ENCODE assay signal across 26 cellular contexts in the genomic region with DNA sequence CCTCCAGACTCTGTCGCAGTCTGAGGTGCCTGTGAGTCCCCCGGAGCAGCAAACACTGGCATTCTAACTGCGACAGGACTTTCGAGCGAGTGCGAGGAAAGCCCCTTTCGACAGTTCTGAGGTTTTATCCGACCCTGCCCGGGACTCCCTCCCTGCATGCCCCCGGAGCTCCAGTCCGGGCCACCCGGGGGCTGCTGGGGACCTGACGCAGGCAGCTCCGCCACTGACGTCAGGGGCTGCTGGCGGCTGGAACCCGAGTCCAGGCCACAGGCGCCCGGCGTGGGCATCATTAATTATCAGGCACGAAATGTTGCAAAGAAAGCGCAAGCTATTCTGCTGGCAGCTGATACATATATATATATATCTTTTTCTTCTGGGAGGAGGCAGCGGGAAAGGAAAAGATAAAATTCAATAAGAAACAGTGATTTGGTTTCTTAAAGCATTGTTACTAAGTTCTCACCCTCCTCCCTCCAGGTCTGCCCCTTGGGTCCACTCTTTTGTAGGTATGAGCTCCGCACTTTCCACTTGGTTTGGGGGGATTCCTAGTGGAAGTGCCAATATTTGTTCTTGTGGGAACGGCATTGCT. TPM values are rescaled to one million over a fixed set of nuclear protein-coding genes. Genes with fewer than 3 reads are reported as not detected.
DNase-seq lines count a peak whose midpoint lies in the region; ATAC-seq, FAIRE-seq and TF ChIP-seq lines count a peak whose summit lies in the region.
"Had no signal": no experiment of that assay in that cellular context is flagged by ENCODE, and none has a peak within 500 bp of the region (broad histone marks: within the 10 kb centered on the region; RNA-seq: fewer than 3 reads in every experiment).

No MANE protein-coding gene starts in this region.

- H3K27me3 ChIP-seq in astrocyte (ENCODE audit: insufficient read depth, low read length): peaks cover 39% of the 10 kb centered on the region
- peaks cover 99% of the 10 kb centered on the region for H3K27me3 ChIP-seq in endodermal cell (ENCODE audit: control insufficient read depth, insufficient read depth, low read length, poor library complexity, severe bottlenecking)
- H3K27me3 ChIP-seq in mesendoderm (ENCODE audit: insufficient read depth, low read length, poor library complexity): peaks cover 52% of the 10 kb centered on the region
- peaks cover 0 to 49% of the 10 kb centered on the region in 2 donors for H3K27me3 ChIP-seq in body of pancreas
- peaks cover 23 to 88% of the 10 kb centered on the region in 2 donors for H3K27me3 ChIP-seq in uterus

- no peak overlapping the region for H3K23ac ChIP-seq in mesendoderm (ENCODE audit: low read length)

- H2AK5ac ChIP-seq in mesendoderm (ENCODE audit: low read length): no peak overlapping the region

- H4K5ac ChIP-seq in mesendoderm (ENCODE audit: low read length): no peak overlapping the region

- no peak overlapping the region for H2BK15ac ChIP-seq in mesendoderm (replicated peaks; ENCODE audit: low read depth)

- no peaks in the 10 kb centered on the region for H3K9me3 ChIP-seq in astrocyte (ENCODE audit: insufficient read depth, low read depth, low read length)
- H3K9me3 ChIP-seq in endodermal cell (ENCODE audit: control insufficient read depth, low read length): no peaks in the 10 kb centered on the region
- H3K9me3 ChIP-seq in body of pancreas: no peaks in the 10 kb centered on the region
- no peaks in the 10 kb centered on the region for H3K9me3 ChIP-seq in uterus
- H3K9me3 ChIP-seq: esophagus muscularis mucosa, Peyer's patch, prostate gland had no signal

- 0 to 2% methylated on average over 3 to 23 of the region's 25 CpGs for WGBS in endodermal cell (ENCODE audit: insufficient coverage in 1 of 2, insufficient read length in 1 of 2), 2 experiments
- WGBS in mesendoderm (ENCODE audit: extremely low coverage, insufficient coverage, low lambda C conversion rate): no CpG with 5 or more reads among the region's 25 CpGs
- 8% methylated on average over 16 to 25 of the region's 25 CpGs for WGBS in body of pancreas, 2 donors

- peaks cover 69% of the 10 kb centered on the region for H3K27me3 Mint-ChIP-seq in astrocyte (ENCODE audit: low read depth, unreplicated experiment)
- H3K27me3 Mint-ChIP-seq in endodermal cell (ENCODE audit: insufficient read depth): peaks cover 88% of the 10 kb centered on the region

- H3K4me1 ChIP-seq in astrocyte (ENCODE audit: insufficient read depth, low read length): peaks cover 27% of the 10 kb centered on the region
- H3K4me1 ChIP-seq in endodermal cell (ENCODE audit: control insufficient read depth, insufficient read depth, low read length): no peaks in the 10 kb centered on the region
- peaks cover 10% of the 10 kb centered on the region for H3K4me1 ChIP-seq in mesendoderm (ENCODE audit: control insufficient read depth, low read depth, low read length)
- H3K4me1 ChIP-seq in body of pancreas: peaks cover 5% of the 10 kb centered on the region
- peaks cover 0 to 2% of the 10 kb centered on the region in 2 donors for H3K4me1 ChIP-seq in uterus
- H3K4me1 ChIP-seq: BLaER1 treated with 17β-estradiol and CSF1 and Interleukin-3, amounts not matched to agents 10 nM and 100 nM; prostate gland had no signal

- no peak overlapping the region for H3K56ac ChIP-seq in mesendoderm (ENCODE audit: low read length)

- TF ChIP-seq CTCF in astrocyte (IDR thresholded peaks at IDR 0.05; ENCODE audit: insufficient read depth, low read depth, low read length): no peak
- no peak for TF ChIP-seq CTCF in endodermal cell (conservative IDR thresholded peaks at IDR 0.05)
- no peak for TF ChIP-seq CTCF in body of pancreas (IDR thresholded peaks at IDR 0.05)
- TF ChIP-seq CTCF in uterus (IDR thresholded peaks at IDR 0.05): no peak

- no peaks in the 10 kb centered on the region for H3K36me3 ChIP-seq in astrocyte (ENCODE audit: insufficient read depth, low read length)
- H3K36me3 ChIP-seq in endodermal cell (ENCODE audit: control insufficient read depth, insufficient read depth, low read length): no peaks in the 10 kb centered on the region
- no peaks in the 10 kb centered on the region for H3K36me3 ChIP-seq in mesendoderm (ENCODE audit: control insufficient read depth, insufficient read depth, low read length)
- H3K36me3 ChIP-seq in body of pancreas (replicated peaks in 1 of 2; ENCODE audit: insufficient read depth in 1 of 2, low read depth in 2 of 2): no peaks in the 10 kb centered on the region
- no peaks in the 10 kb centered on the region for H3K36me3 ChIP-seq in uterus
- H3K36me3 ChIP-seq: BLaER1 treated with 17β-estradiol and CSF1 and Interleukin-3, amounts not matched to agents 10 nM and 100 nM; esophagus muscularis mucosa; Peyer's patch; prostate gland had no signal

- H3K4me1 Mint-ChIP-seq in astrocyte (ENCODE audit: low read depth, unreplicated experiment) (peaks cover 4% of the 10 kb centered on the region), endodermal cell (peaks cover 25% of the 10 kb centered on the region)
- H3K4me1 Mint-ChIP-seq: activated CD8-positive, alpha-beta memory T cell treated with anti-CD3 and anti-CD28 coated beads, Interleukin-2, amount 10 ng/mL, durations not matched to agents 7 days and 5 days had no signal

- H3K27ac ChIP-seq in astrocyte (ENCODE audit: low read depth, low read length): peak overlapping the region; percentile 87
- no peak overlapping the region for H3K27ac ChIP-seq in endodermal cell (ENCODE audit: low read depth, low read length)
- no peak overlapping the region for H3K27ac ChIP-seq in mesendoderm (ENCODE audit: low read depth, low read length)
- H3K27ac ChIP-seq in body of pancreas: no peak overlapping the region
- H3K27ac ChIP-seq in uterus: no peak overlapping the region
- H3K27ac ChIP-seq: BLaER1 treated with 17β-estradiol and CSF1 and Interleukin-3, amounts not matched to agents 10 nM and 100 nM; esophagus muscularis mucosa; Peyer's patch; prostate gland; SK-N-MC had no signal

- H3K9ac ChIP-seq in astrocyte (ENCODE audit: low read length) (peak overlapping the region; percentile 77), endodermal cell (ENCODE audit: extremely low read depth, low read length, poor library complexity, severe bottlenecking) (no peak overlapping the region), mesendoderm (ENCODE audit: low read length) (no peak overlapping the region)
- H3K9ac ChIP-seq: BLaER1 treated with 17β-estradiol and CSF1 and Interleukin-3, amounts not matched to agents 10 nM and 100 nM had no signal

- H3K4ac ChIP-seq in mesendoderm (ENCODE audit: low read depth, low read length): no peak overlapping the region

- H2BK5ac ChIP-seq in mesendoderm (ENCODE audit: low read length): no peak overlapping the region

- FAIRE-seq in astrocyte (lab: Jason Lieb, UNC): no peak
- FAIRE-seq: GM12891, islet of Langerhans had no signal

- TF ChIP-seq POLR2A in body of pancreas (IDR thresholded peaks at IDR 0.05): no peak
- no peak for TF ChIP-seq POLR2A in uterus (IDR thresholded peaks at IDR 0.05)

- H3K27ac Mint-ChIP-seq in astrocyte (ENCODE audit: unreplicated experiment): no peak overlapping the region
- no peak overlapping the region for H3K27ac Mint-ChIP-seq in endodermal cell
- H3K27ac Mint-ChIP-seq: activated CD8-positive, alpha-beta memory T cell treated with anti-CD3 and anti-CD28 coated beads, Interleukin-2, amount 10 ng/mL, durations not matched to agents 7 days and 5 days had no signal

- no peak overlapping the region for H4K8ac ChIP-seq in mesendoderm (ENCODE audit: low read depth, low read length)

- peak overlapping the region; percentile 49 for H3K4me3 ChIP-seq in astrocyte (ENCODE audit: insufficient read depth, low read depth, low read length)
- peak overlapping the region; percentile 57 for H3K4me3 ChIP-seq in endodermal cell (ENCODE audit: low read length)
- H3K4me3 ChIP-seq in mesendoderm (ENCODE audit: low read length): no peak overlapping the region
- no peak overlapping the region for H3K4me3 ChIP-seq in body of pancreas
- H3K4me3 ChIP-seq in uterus: no peak overlapping the region
- H3K4me3 ChIP-seq: BLaER1 treated with 17β-estradiol and CSF1 and Interleukin-3, amounts not matched to agents 10 nM and 100 nM; esophagus muscularis mucosa; Peyer's patch; prostate gland; SK-N-MC had no signal

- H3K36me3 Mint-ChIP-seq in astrocyte (ENCODE audit: low read depth, unreplicated experiment) (no peaks in the 10 kb centered on the region), endodermal cell (ENCODE audit: low read depth) (no peaks in the 10 kb centered on the region)

- peak; percentile 1 for DNase-seq in AG08396 (ENCODE audit: low spot score)
- DNase-seq in astrocyte (ENCODE audit: low read depth): no peak
- peak; percentile 70 for DNase-seq in endodermal cell
- no peak for DNase-seq in mesendoderm
- no peak for DNase-seq in body of pancreas
- no peak for DNase-seq in uterus
- DNase-seq: 8988T; activated CD4-positive, alpha-beta T cell treated with anti-CD3 and anti-CD28 coated beads for 1 hour; activated CD8-positive, alpha-beta memory T cell treated with anti-CD3 and anti-CD28 coated beads, Interleukin-2, amount 10 ng/mL, durations not matched to agents 7 days and 5 days; activated effector memory CD4-positive, alpha-beta T cell treated with anti-CD3 and anti-CD28 coated beads, Interleukin-2, amount 50 U/mL, for 16 hours; amygdala; DMS 273 treated with DMSO at 0.1 percent for 48 hours; mammary epithelial cell; naive thymus-derived CD8-positive, alpha-beta T cell; NCI-H1436 treated with DMSO at 0.1 percent for 48 hours; Peyer's patch; stimulated activated CD4-positive, alpha-beta T cell treated with anti-CD3 and anti-CD28 coated beads, Interleukin-4, amount 100 ng/mL, for 4 hours; T1000 had no signal

- no peak for ATAC-seq in body of pancreas
- no peak for ATAC-seq in GM19351 (IDR thresholded peaks at IDR 0.05; ENCODE audit: unreplicated experiment)
- ATAC-seq in HG03159 (IDR thresholded peaks at IDR 0.05; ENCODE audit: unreplicated experiment): no peak
- ATAC-seq: activated CD8-positive, alpha-beta memory T cell treated with anti-CD3 and anti-CD28 coated beads, Interleukin-2, amount 10 ng/mL, durations not matched to agents 7 days and 5 days; naive thymus-derived CD8-positive, alpha-beta T cell had no signal

- no peaks in the 10 kb centered on the region for H4K20me1 ChIP-seq in astrocyte (ENCODE audit: insufficient read depth, low read length)
- H4K20me1 ChIP-seq: BLaER1 treated with 17β-estradiol and CSF1 and Interleukin-3, amounts not matched to agents 10 nM and 100 nM had no signal

- H2BK120ac ChIP-seq in mesendoderm (ENCODE audit: low read depth, low read length): no peak overlapping the region

- H3K79me1 ChIP-seq in mesendoderm (ENCODE audit: low read length): no peaks in the 10 kb centered on the region

- H2AFZ ChIP-seq in astrocyte (ENCODE audit: low read depth, low read length): peak overlapping the region; percentile 15

- H3K4me3 Mint-ChIP-seq in astrocyte (ENCODE audit: unreplicated experiment) (no peak overlapping the region), endodermal cell (peak overlapping the region; percentile 32)
- H3K4me3 Mint-ChIP-seq: activated CD8-positive, alpha-beta memory T cell treated with anti-CD3 and anti-CD28 coated beads, Interleukin-2, amount 10 ng/mL, durations not matched to agents 7 days and 5 days; naive thymus-derived CD8-positive, alpha-beta T cell had no signal

- H3K4me2 ChIP-seq in astrocyte (ENCODE audit: low read length) (peak overlapping the region; percentile 85), mesendoderm (ENCODE audit: low read length) (peak overlapping the region; percentile 43)
- H3K4me2 ChIP-seq: BLaER1 treated with 17β-estradiol and CSF1 and Interleukin-3, amounts not matched to agents 10 nM and 100 nM had no signal

- peaks cover 10% of the 10 kb centered on the region for H3K79me2 ChIP-seq in astrocyte (ENCODE audit: insufficient read depth, low read length)
- H3K79me2 ChIP-seq in mesendoderm (ENCODE audit: control insufficient read depth, insufficient read depth, low read length): no peaks in the 10 kb centered on the region

- H3K9me3 Mint-ChIP-seq in astrocyte (ENCODE audit: unreplicated experiment) (peaks cover 4% of the 10 kb centered on the region), endodermal cell (no peaks in the 10 kb centered on the region)

- no peak overlapping the region for H3K18ac ChIP-seq in mesendoderm (ENCODE audit: low read length)

- intact Hi-C loops in body of pancreas (cut with DNase I): no loop called here
- intact Hi-C loops in uterus (cut with DNase I; ENCODE audit: low total_unique reads): no loop called here

RNA-seq across cellular contexts. Expression of gene ZIC1, which starts 15.3 kb away (rescaled TPM):
- total RNA-seq in astrocyte (0.19 and 0.30 TPM in 2 replicates), endodermal cell (not detected), body of pancreas (not detected), uterus (not detected)
- polyA plus RNA-seq in endodermal cell (2013, experiment 1 of 2): 178 TPM
- 163 TPM for polyA plus RNA-seq in endodermal cell (2013, experiment 2 of 2)
- polyA plus RNA-seq in mesendoderm (2013, experiment 1 of 2): 1.0 TPM
- 0.84 TPM for polyA plus RNA-seq in mesendoderm (2013, experiment 2 of 2)
- total RNA-seq: activated CD8-positive, alpha-beta memory T cell treated with anti-CD3 and anti-CD28 coated beads, Interleukin-2, amount 10 ng/mL, durations not matched to agents 7 days and 5 days; esophagus muscularis mucosa; naive thymus-derived CD8-positive, alpha-beta T cell; prostate gland had no signal
- polyA plus RNA-seq: mammary epithelial cell; naive thymus-derived CD8-positive, alpha-beta T cell had no signal

RNA-seq across cellular contexts. Expression of gene ZIC4, which starts 18.1 kb away (rescaled TPM):
- not detected in 2 replicates for total RNA-seq in astrocyte
- total RNA-seq in endodermal cell: not detected
- 25.3 TPM for polyA plus RNA-seq in endodermal cell (2013, experiment 1 of 2)
- polyA plus RNA-seq in endodermal cell (2013, experiment 2 of 2): 26.4 TPM
- 0.01 TPM for polyA plus RNA-seq in mesendoderm (2013, experiment 1 of 2)
- 0.01 TPM for polyA plus RNA-seq in mesendoderm (2013, experiment 2 of 2)
- total RNA-seq in body of pancreas: not detected
- total RNA-seq in uterus: not detected
- total RNA-seq: activated CD8-positive, alpha-beta memory T cell treated with anti-CD3 and anti-CD28 coated beads, Interleukin-2, amount 10 ng/mL, durations not matched to agents 7 days and 5 days; esophagus muscularis mucosa; naive thymus-derived CD8-positive, alpha-beta T cell; Peyer's patch; prostate gland had no signal
- polyA plus RNA-seq: mammary epithelial cell; naive thymus-derived CD8-positive, alpha-beta T cell had no signal

Comparison
In these comparisons a context has a peak if more than half of its experiments do, and no peak if none do; other contexts are left out.
1. DNase-seq: peak in AG08396 (single experiment) and endodermal cell (single experiment); none in astrocyte (single experiment), mesendoderm (single experiment), body of pancreas (0 of 4) and uterus (0 of 2).
2. H3K4me3 ChIP-seq: peak in astrocyte (single experiment) and endodermal cell (single experiment); none in mesendoderm (single experiment), body of pancreas (0 of 2) and uterus (0 of 2).